In the genomic region with DNA sequence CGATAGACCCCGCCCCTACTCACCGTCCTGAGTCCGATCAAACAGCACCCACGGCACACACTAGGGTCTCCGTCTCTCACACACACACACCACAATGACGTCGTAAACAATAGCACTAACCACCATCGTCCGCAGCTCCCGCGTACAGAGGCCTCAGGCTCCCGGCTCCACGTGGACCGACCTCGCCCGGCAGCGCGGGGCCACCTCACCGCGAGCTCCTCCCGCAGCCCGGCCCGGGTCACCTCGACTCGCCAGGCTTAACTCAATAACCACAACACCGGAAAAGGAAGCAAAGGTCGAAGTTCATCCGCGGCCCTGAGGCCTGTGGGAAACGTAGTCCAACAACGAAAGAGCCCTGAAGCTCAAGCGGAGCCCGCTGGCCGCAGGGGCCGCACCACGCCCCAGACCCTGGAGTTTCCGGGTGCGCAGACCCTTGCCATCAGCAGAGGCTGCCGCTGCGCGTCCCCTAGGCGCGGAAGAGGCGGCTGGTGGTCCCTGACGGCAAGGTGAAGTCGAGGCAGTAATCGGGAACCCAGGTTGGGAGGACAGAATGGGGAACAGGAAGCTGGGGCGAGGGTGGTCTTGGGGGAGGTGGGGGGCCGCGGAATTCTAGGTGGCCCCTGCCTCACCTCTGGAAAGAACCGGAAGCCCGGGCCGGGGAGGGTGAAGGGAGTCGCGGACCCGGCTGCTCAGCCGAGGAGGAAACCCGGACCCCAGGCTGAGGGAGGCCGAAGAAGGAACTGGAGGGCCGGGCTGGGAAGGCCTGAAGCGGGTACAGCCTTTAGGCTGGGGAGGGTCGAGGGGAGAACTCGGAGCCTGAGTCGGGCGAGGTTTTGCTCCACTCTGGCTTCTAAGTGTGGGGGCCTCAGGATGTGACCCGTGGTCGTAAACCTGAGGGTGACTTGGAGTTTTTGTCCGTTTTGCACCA, we compare ENCODE assay signal across 8 cellular contexts. TPM values are rescaled to one million over a fixed set of nuclear protein-coding genes. Genes with fewer than 3 reads are reported as not detected.
DNase-seq lines count a peak whose midpoint lies in the region; ATAC-seq and TF ChIP-seq lines count a peak whose summit lies in the region.

A gene (minus strand): TSS at position 273 of the 928 bp plus-strand sequence. CDS start 946 bp downstream, outside the sequence.

- peak within 1 kb of the TSS; percentile 86 to 95 for H3K4me3 Mint-ChIP-seq in H9
- peak within 1 kb of the TSS; percentile 94 for H3K4me3 Mint-ChIP-seq in neural crest cell

- H4K8ac ChIP-seq in H9 (replicated peaks; ENCODE audit: insufficient read length, low read depth, low read length), result no peak within 1 kb of the TSS

- no peak within 1 kb of the TSS for H2BK12ac ChIP-seq in H9 (ENCODE audit: insufficient read length, low read depth, low read length)

- H3K4me1 Mint-ChIP-seq in H9 (peaks cover 14 to 20% of the 10 kb centered on the region in 2 experiments), neural crest cell (peaks cover 34% of the 10 kb centered on the region)

- H3K23ac ChIP-seq in H9 (ENCODE audit: insufficient read length, low read depth, low read length), result no peak within 1 kb of the TSS

- peak; percentile 85 for ATAC-seq in foreskin keratinocyte

- no peak for TF ChIP-seq CTCF in H9 (conservative IDR thresholded peaks at IDR 0.05)
- TF ChIP-seq CTCF in MM.1S (IDR thresholded peaks at IDR 0.05; ENCODE audit: low read length), result no peak
- TF ChIP-seq CTCF in foreskin keratinocyte (conservative IDR thresholded peaks at IDR 0.05), result no peak
- TF ChIP-seq CTCF in neural crest cell (conservative IDR thresholded peaks at IDR 0.05), result peak; percentile 18

- peak within 1 kb of the TSS; percentile 92 for H3K9ac ChIP-seq in H9 (ENCODE audit: extremely low read depth, insufficient read length, low read length)
- H3K9ac ChIP-seq in MM.1S (ENCODE audit: low read length), result no peak within 1 kb of the TSS
- peak within 1 kb of the TSS; percentile 74 to 93 for H3K9ac ChIP-seq in stomach smooth muscle (ENCODE audit: low read length in 2 of 2)

- DNase-seq in G401 (ENCODE audit: low spot score), result peak; percentile 96
- DNase-seq in H9, result peak; percentile 96
- DNase-seq in MM.1S, result peak; percentile 70
- peak; percentile 73 for DNase-seq in SHP77 treated with DMSO at 0.1 percent for 48 hours (lab: John Stamatoyannopoulos, UW)
- peak; percentile 75 for DNase-seq in activated gamma-delta T cell (lab: John Stamatoyannopoulos, UW)
- DNase-seq in foreskin keratinocyte, result peak; percentile 75 to 86
- peak; percentile 88 for DNase-seq in neural crest cell (ENCODE audit: low read depth, low spot score)

- WGBS in H9 (ENCODE audit: extremely low coverage, insufficient read length, low lambda C conversion rate), result no CpG with 5 or more reads among the region's 69 CpGs

- H2BK5ac ChIP-seq in H9 (ENCODE audit: insufficient read length, low read length), result peak within 1 kb of the TSS; percentile 74

- H3K27me3 Mint-ChIP-seq in H9 (ENCODE audit: low read depth) (no peaks in the 10 kb centered on the region), neural crest cell (ENCODE audit: low read depth) (no peaks in the 10 kb centered on the region)

- in situ Hi-C loops in G401 (cut with HindIII; ENCODE audit: low sequenced_read_pairs), result no loop called here

- H4K91ac ChIP-seq in H9 (ENCODE audit: insufficient read length, low read depth, low read length), result no peak within 1 kb of the TSS

- no peak within 1 kb of the TSS for H3K56ac ChIP-seq in H9 (ENCODE audit: insufficient read length, low read depth, low read length)

- H4K5ac ChIP-seq in H9 (ENCODE audit: insufficient read length, low read depth, low read length), result no peak within 1 kb of the TSS

- H3K27me3 ChIP-seq in H9 (ENCODE audit: insufficient read depth, low read length) (no peaks in the 10 kb centered on the region), MM.1S (replicated peaks; ENCODE audit: insufficient read depth, low read length) (no peaks in the 10 kb centered on the region), foreskin keratinocyte (no peaks in the 10 kb centered on the region), stomach smooth muscle (ENCODE audit: control insufficient read depth in 1 of 2, insufficient read depth in 2 of 2, low read length in 2 of 2) (no peaks in the 10 kb centered on the region)

- no peak within 1 kb of the TSS for H2BK15ac ChIP-seq in H9 (ENCODE audit: low read depth, low read length)

- peaks cover 26 to 49% (median 45%) of the 10 kb centered on the region in 3 experiments for H3K36me3 Mint-ChIP-seq in H9 (ENCODE audit: insufficient read depth in 1 of 3, low read depth in 3 of 3)
- H3K36me3 Mint-ChIP-seq in neural crest cell (ENCODE audit: low read depth), result peaks cover 36% of the 10 kb centered on the region

- H3K27ac Mint-ChIP-seq in H9 (peak within 1 kb of the TSS; percentile 91 to 96 (median 92)), neural crest cell (ENCODE audit: unreplicated experiment) (peak within 1 kb of the TSS; percentile 98)

- no peak within 1 kb of the TSS for H2AK5ac ChIP-seq in H9 (ENCODE audit: insufficient read length, low read length)

- no peaks in the 10 kb centered on the region for H3K36me3 ChIP-seq in MM.1S (replicated peaks; ENCODE audit: insufficient read depth, low read length)
- peaks cover 12 to 18% of the 10 kb centered on the region in 2 donors for H3K36me3 ChIP-seq in stomach smooth muscle (ENCODE audit: control insufficient read depth in 2 of 2, insufficient read depth in 2 of 2, low read length in 2 of 2)

- H3K4me2 ChIP-seq in H9 (ENCODE audit: insufficient read depth, insufficient read length, low read length), result peak within 1 kb of the TSS; percentile 63
- peak within 1 kb of the TSS; percentile 20; the same call in 1 of the 2 replicates for H3K4me2 ChIP-seq in MM.1S (ENCODE audit: low read depth, low read length)

- no peaks in the 10 kb centered on the region for H3K9me3 ChIP-seq in H9 (ENCODE audit: control insufficient read depth, low read depth, low read length)
- H3K9me3 ChIP-seq in MM.1S (replicated peaks; ENCODE audit: insufficient read depth, low read length), result no peaks in the 10 kb centered on the region
- H3K9me3 ChIP-seq in stomach smooth muscle (ENCODE audit: control insufficient read depth in 2 of 2, low read length in 2 of 2), result no peaks in the 10 kb centered on the region

- no peak within 1 kb of the TSS for H3K4ac ChIP-seq in H9 (ENCODE audit: low read depth, low read length)

- no peaks in the 10 kb centered on the region for H3F3A ChIP-seq in MM.1S (ENCODE audit: insufficient read depth, low read length)

- H2BK20ac ChIP-seq in H9 (ENCODE audit: low read depth, low read length, poor library complexity, severe bottlenecking), result no peak within 1 kb of the TSS

- H2AFZ ChIP-seq in H9 (ENCODE audit: low read length) (no peak within 1 kb of the TSS), MM.1S (ENCODE audit: low read length) (peak within 1 kb of the TSS; percentile 70)

- no peak within 1 kb of the TSS for H3T11ph ChIP-seq in H9 (ENCODE audit: low read length)

- H3K4me3 ChIP-seq in MM.1S (ENCODE audit: low read length) (peak within 1 kb of the TSS; percentile 57), stomach smooth muscle (ENCODE audit: low read length in 2 of 2) (peak within 1 kb of the TSS; percentile 81 to 100)

- H3K18ac ChIP-seq in H9 (ENCODE audit: insufficient read length, low read depth, low read length), result peak within 1 kb of the TSS; percentile 95

- H3K4me1 ChIP-seq in H9 (ENCODE audit: insufficient read depth, low read length) (0 out of 2 replicates have a peak, but pooled peaks cover 4% of the 10 kb centered on the region), MM.1S (ENCODE audit: low read length) (no peaks in the 10 kb centered on the region), foreskin keratinocyte (peaks cover 4% of the 10 kb centered on the region), stomach smooth muscle (ENCODE audit: control insufficient read depth, insufficient read depth, low read length) (peaks cover 13% of the 10 kb centered on the region)

- H3K79me2 ChIP-seq in H9 (ENCODE audit: insufficient read depth, low read length) (peaks cover 9% of the 10 kb centered on the region; the same call in 1 of the 2 replicates), MM.1S (ENCODE audit: low read length) (no peaks in the 10 kb centered on the region)

- H2BK120ac ChIP-seq in H9 (ENCODE audit: low read depth, low read length, poor library complexity, severe bottlenecking), result no peak within 1 kb of the TSS

- peaks cover 6% of the 10 kb centered on the region for H3K23me2 ChIP-seq in H9 (ENCODE audit: insufficient read length, low read depth, low read length, poor library complexity, severe bottlenecking)

- no peaks in the 10 kb centered on the region for H3K79me1 ChIP-seq in H9 (ENCODE audit: insufficient read depth, low read depth, low read length, poor library complexity, severe bottlenecking)

- H3K9me3 Mint-ChIP-seq in H9, result peaks cover 3 to 26% of the 10 kb centered on the region in 2 experiments; a peak in 3 of 5 replicates
- peaks cover 2% of the 10 kb centered on the region for H3K9me3 Mint-ChIP-seq in neural crest cell

- no peaks in the 10 kb centered on the region for H3K9me2 ChIP-seq in MM.1S (replicated peaks; ENCODE audit: insufficient read depth, low read length)

- peak within 1 kb of the TSS; percentile 94 for H3K14ac ChIP-seq in H9 (ENCODE audit: insufficient read depth, low read length)

- H4K20me1 ChIP-seq in H9 (ENCODE audit: control insufficient read depth, insufficient read depth, insufficient read length) (no peaks in the 10 kb centered on the region), MM.1S (ENCODE audit: insufficient read depth, low read length) (no peaks in the 10 kb centered on the region)

- H3K27ac ChIP-seq in H9 (ENCODE audit: insufficient read length, low read depth, low read length), result no peak within 1 kb of the TSS
- H3K27ac ChIP-seq in MM.1S (ENCODE audit: low read length), result no peak within 1 kb of the TSS
- H3K27ac ChIP-seq in foreskin keratinocyte, result peak within 1 kb of the TSS; percentile 43
- peak within 1 kb of the TSS; percentile 79 for H3K27ac ChIP-seq in stomach smooth muscle (ENCODE audit: low read length)

RNA-seq across cellular contexts. Expression of the gene that starts here (rescaled TPM):
- 7.8 and 8.9 TPM in 2 replicates for total RNA-seq in G401 (2014; rRNA removed; shearing (Covaris generic))
- total RNA-seq in H9 (2021) (16.9 and 19.9 TPM in 2 replicates), foreskin keratinocyte (5.8 and 5.9 TPM in 2 replicates), neural crest cell (19.7 and 19.9 TPM in 2 replicates)
- polyA plus RNA-seq in foreskin keratinocyte, result 1.4 and 1.8 TPM in 2 replicates

Comparison
In these comparisons a context has a peak if more than half of its experiments do, and no peak if none do; other contexts are left out.
1. H3K27ac ChIP-seq: peak in foreskin keratinocyte (single experiment) and stomach smooth muscle (single experiment); none in H9 (single experiment) and MM.1S (single experiment).
2. Peak in every context shown above with its lines, with median percentiles within 50 percentile points of each other: DNase-seq.